26 cellular contexts compared by ENCODE assay signal in genomic region chr7:44256459-44256858, GRCh38. TPM values are rescaled to one million over a fixed set of nuclear protein-coding genes. Genes with fewer than 3 reads are reported as not detected.
DNase-seq lines count a peak whose midpoint lies in the region; ATAC-seq and TF ChIP-seq lines count a peak whose summit lies in the region.
"Had no signal": no experiment of that assay in that cellular context is flagged by ENCODE, and none has a peak within 500 bp of the region (broad histone marks: within the 10 kb centered on the region; RNA-seq: fewer than 3 reads in every experiment).

No MANE protein-coding gene starts in this region.

- in situ Hi-C loops in IMR-90 (cut with MboI; ENCODE audit: low sequenced_read_pairs), result no loop called here

- H3K9ac ChIP-seq in IMR-90 (ENCODE audit: low read depth, low read length), result no peak overlapping the region
- no peak overlapping the region for H3K9ac ChIP-seq in neuronal stem cell (ENCODE audit: low read depth, low read length, poor library complexity)

- H3K79me1 ChIP-seq in IMR-90 (ENCODE audit: low read depth in 1 of 2, low read length in 2 of 2), result no peaks in the 10 kb centered on the region
- no peaks in the 10 kb centered on the region for H3K79me1 ChIP-seq in neuronal stem cell (ENCODE audit: low read depth, low read length)

- no peak overlapping the region for H3K56ac ChIP-seq in IMR-90 (ENCODE audit: extremely low read depth, insufficient read depth, low read length)

- H3K9me3 ChIP-seq in IMR-90 (ENCODE audit: control insufficient read depth, insufficient read depth, low read length), result no peaks in the 10 kb centered on the region
- H3K9me3 ChIP-seq in neuronal stem cell (replicated peaks in 1 of 2; ENCODE audit: control insufficient read depth in 2 of 2, insufficient read depth in 1 of 2, low read depth in 1 of 2, low read length in 2 of 2), result no peaks in the 10 kb centered on the region
- H3K9me3 ChIP-seq: lower lobe of right lung, spleen, upper lobe of left lung had no signal

- H3K9me3 Mint-ChIP-seq in activated CD4-positive, alpha-beta T cell treated with anti-CD3 and anti-CD28 coated beads for 36 hours (ENCODE audit: low read depth), result no peaks in the 10 kb centered on the region
- peaks cover 5% of the 10 kb centered on the region for H3K9me3 Mint-ChIP-seq in mesothelial cell of epicardium

- CTCF ChIA-PET in activated CD4-positive, alpha-beta T cell treated with anti-CD3 and anti-CD28 coated beads for 36 hours (lab: Charles Lee), result no interaction called here
- CTCF ChIA-PET in IMR-90 (lab: Yijun Ruan, JAX), result no interaction called here

- dilution Hi-C loops in IMR-90 (cut with HindIII; ENCODE audit: low sequenced_read_pairs, unreplicated experiment), result no loop called here

- H2AK9ac ChIP-seq in IMR-90 (replicated peaks; ENCODE audit: low read depth, low read length, poor library complexity), result no peak overlapping the region

- no TSS peak for BruUV-seq in IMR-90 (replicated peaks; lab: Mats Ljungman, UMichigan)

- 89% methylated on average over 3 of the region's 5 CpGs; no CpG with 5 or more reads in 1 of the 2 experiments for WGBS in IMR-90 (ENCODE audit: extremely low coverage in 2 of 2, insufficient read length in 1 of 2), 2 experiments
- WGBS in neuronal stem cell (ENCODE audit: extremely low coverage in 2 of 2, insufficient read length in 2 of 2, insufficient replicate concordance in 1 of 2), 2 donors, result no CpG with 5 or more reads among the region's 5 CpGs

- TF ChIP-seq CTCF in IMR-90 (conservative IDR thresholded peaks at IDR 0.05; ENCODE audit: low read depth, low read length) (no peak), coronary artery (IDR thresholded peaks at IDR 0.05) (no peak), mesothelial cell of epicardium (IDR thresholded peaks at IDR 0.05; ENCODE audit: unreplicated experiment) (no peak)

- H2BK12ac ChIP-seq in neuronal stem cell (ENCODE audit: low read length), result peak overlapping the region; percentile 47

- H2BK15ac ChIP-seq in IMR-90 (ENCODE audit: low read depth, low read length), result 0 out of 3 replicates have a peak overlapping the region, but pooled peaks have one; percentile 6
- H2BK15ac ChIP-seq in neuronal stem cell (ENCODE audit: low read length), result no peak overlapping the region

- H2BK120ac ChIP-seq in IMR-90 (ENCODE audit: low read depth, low read length) (no peak overlapping the region), neuronal stem cell (ENCODE audit: low read depth, low read length) (no peak overlapping the region)

- no peaks in the 10 kb centered on the region for H3K36me3 Mint-ChIP-seq in activated CD4-positive, alpha-beta T cell treated with anti-CD3 and anti-CD28 coated beads for 36 hours (ENCODE audit: low read depth)
- H3K36me3 Mint-ChIP-seq in mesothelial cell of epicardium, result no peaks in the 10 kb centered on the region

- no peaks in the 10 kb centered on the region; the same call in 1 of the 2 replicates for H3K27me3 ChIP-seq in IMR-90 (ENCODE audit: control insufficient read depth, insufficient read depth, low read length)
- no peaks in the 10 kb centered on the region for H3K27me3 ChIP-seq in neuronal stem cell (ENCODE audit: control insufficient read depth in 3 of 3, insufficient read depth in 3 of 3, low read depth in 1 of 3, low read length in 3 of 3)
- H3K27me3 ChIP-seq: spleen, upper lobe of left lung had no signal

- no peak for TF ChIP-seq RAD21 in IMR-90 (IDR thresholded peaks at IDR 0.05; ENCODE audit: low read length)

- H3K4me1 Mint-ChIP-seq in activated CD4-positive, alpha-beta T cell treated with anti-CD3 and anti-CD28 coated beads for 36 hours, result peaks cover 46% of the 10 kb centered on the region
- H3K4me1 Mint-ChIP-seq in mesothelial cell of epicardium, result peaks cover 13% of the 10 kb centered on the region

- H2AFZ ChIP-seq in IMR-90 (replicated peaks; ENCODE audit: low read length, poor library complexity) (no peak overlapping the region), neuronal stem cell (ENCODE audit: low read length) (no peak overlapping the region)

- H3K4me2 ChIP-seq in IMR-90 (ENCODE audit: low read depth, low read length), result no peak overlapping the region
- no peak overlapping the region for H3K4me2 ChIP-seq in neuronal stem cell (ENCODE audit: insufficient read depth, low read length, poor library complexity, severe bottlenecking)

- no peak overlapping the region for H3K4me3 ChIP-seq in IMR-90 (ENCODE audit: insufficient read depth, low read depth, low read length)
- no peak overlapping the region for H3K4me3 ChIP-seq in coronary artery
- H3K4me3 ChIP-seq in neuronal stem cell (ENCODE audit: low read length in 2 of 2), result no peak overlapping the region
- H3K4me3 ChIP-seq: GM12878, lower lobe of right lung, spleen, upper lobe of left lung had no signal

- TF ChIP-seq POLR2A in IMR-90 (IDR thresholded peaks at IDR 0.05; ENCODE audit: low read depth, low read length), result no peak

- H2BK20ac ChIP-seq in IMR-90 (ENCODE audit: low read depth, low read length), result peak overlapping the region; percentile 67; the same call in 1 of the 2 replicates

- no peaks in the 10 kb centered on the region for H3K27me3 Mint-ChIP-seq in activated CD4-positive, alpha-beta T cell treated with anti-CD3 and anti-CD28 coated beads for 36 hours
- no peaks in the 10 kb centered on the region for H3K27me3 Mint-ChIP-seq in mesothelial cell of epicardium (ENCODE audit: low read depth)

- intact Hi-C loops in activated CD4-positive, alpha-beta T cell treated with anti-CD3 and anti-CD28 coated beads for 36 hours (cut with DNase I, micrococcal nuclease), result loop anchor here (5.0 kb wide), 2 partner anchors 174 to 234 kb away; partner anchors contain the start of gene POLM (in 1 of the 2)
- intact Hi-C loops in IMR-90 (cut with micrococcal nuclease), result no loop called here

- H3K4ac ChIP-seq in IMR-90 (ENCODE audit: low read depth, low read length), result no peak overlapping the region
- no peak overlapping the region for H3K4ac ChIP-seq in neuronal stem cell (ENCODE audit: low read length)

- H3K36me3 ChIP-seq in IMR-90 (ENCODE audit: control insufficient read depth, insufficient read depth, low read length) (no peaks in the 10 kb centered on the region), neuronal stem cell (replicated peaks in 1 of 2; ENCODE audit: control insufficient read depth in 2 of 2, insufficient read depth in 2 of 2, low read length in 2 of 2) (no peaks in the 10 kb centered on the region)
- H3K36me3 ChIP-seq: lower lobe of right lung, spleen, upper lobe of left lung had no signal

- peak overlapping the region; percentile 91; the same call in 1 of the 2 replicates for H2AK5ac ChIP-seq in IMR-90 (ENCODE audit: low read depth, low read length)
- H2AK5ac ChIP-seq in neuronal stem cell (ENCODE audit: low read depth, low read length), result no peak overlapping the region

- H3K27ac Mint-ChIP-seq in activated CD4-positive, alpha-beta T cell treated with anti-CD3 and anti-CD28 coated beads for 36 hours, result peak overlapping the region; percentile 58
- no peak overlapping the region for H3K27ac Mint-ChIP-seq in mesothelial cell of epicardium

- H3K4me1 ChIP-seq in IMR-90 (ENCODE audit: control insufficient read depth, insufficient read depth, low read length) (peaks cover 25% of the 10 kb centered on the region), neuronal stem cell (ENCODE audit: control insufficient read depth in 2 of 2, insufficient read depth in 1 of 2, low read depth in 1 of 2, low read length in 2 of 2) (peaks cover 11 to 17% of the 10 kb centered on the region in 2 donors)

- H3K27ac ChIP-seq in IMR-90 (ENCODE audit: insufficient read depth, low read length) (no peak overlapping the region), coronary artery (peak overlapping the region; percentile 55 to 88), neuronal stem cell (replicated peaks; ENCODE audit: low read length) (no peak overlapping the region)

- no peak overlapping the region for H3K14ac ChIP-seq in IMR-90 (replicated peaks; ENCODE audit: low read depth, low read length)
- H3K14ac ChIP-seq in neuronal stem cell (ENCODE audit: low read length), result no peak overlapping the region

- H4K20me1 ChIP-seq in IMR-90 (ENCODE audit: insufficient read depth, low read length), result peaks cover 6% of the 10 kb centered on the region

- H4K5ac ChIP-seq in IMR-90 (ENCODE audit: low read depth, low read length), result no peak overlapping the region

- H3K18ac ChIP-seq in IMR-90 (ENCODE audit: low read depth, low read length) (no peak overlapping the region), neuronal stem cell (ENCODE audit: low read length) (peak overlapping the region; percentile 14)

- POLR2A ChIA-PET in activated CD4-positive, alpha-beta T cell treated with anti-CD3 and anti-CD28 coated beads for 36 hours (lab: Charles Lee), result no interaction called here
- POLR2A ChIA-PET in IMR-90 (lab: Charles Lee; ENCODE audit: unreplicated experiment), result no interaction called here

- H3K4me3 Mint-ChIP-seq in activated CD4-positive, alpha-beta T cell treated with anti-CD3 and anti-CD28 coated beads for 36 hours, result no peak overlapping the region
- no peak overlapping the region for H3K4me3 Mint-ChIP-seq in mesothelial cell of epicardium

- no peak overlapping the region for H3K23ac ChIP-seq in IMR-90 (ENCODE audit: low read depth, low read length)
- H3K23ac ChIP-seq in neuronal stem cell (ENCODE audit: low read depth, low read length, poor library complexity), result peak overlapping the region; percentile 8

- H2BK5ac ChIP-seq in IMR-90 (ENCODE audit: low read depth, low read length, poor library complexity, severe bottlenecking) (no peak overlapping the region), neuronal stem cell (ENCODE audit: low read length) (no peak overlapping the region)

- ATAC-seq in activated CD4-positive, alpha-beta T cell treated with anti-CD3 and anti-CD28 coated beads for 36 hours, result no peak
- no peak for ATAC-seq in IMR-90 (ENCODE audit: low read depth)
- no peak for ATAC-seq in GM18873 (IDR thresholded peaks at IDR 0.05; ENCODE audit: low FRiP score, unreplicated experiment)
- ATAC-seq: esophagus mucosa, GM12878, lower lobe of right lung, PC-3 had no signal

- no peak for DNase-seq in activated CD4-positive, alpha-beta T cell treated with anti-CD3 and anti-CD28 coated beads for 36 hours
- DNase-seq in activated CD4-positive, alpha-beta T cell treated with anti-CD3 and anti-CD28 coated beads, Interleukin-2, amount 50 U/mL, for 4 hours, result no peak
- DNase-seq in IMR-90, result no peak
- no peak for DNase-seq in coronary artery (ENCODE audit: low spot score)
- no peak for DNase-seq in neuronal stem cell (ENCODE audit: low spot score)
- no peak for DNase-seq in mesothelial cell of epicardium (ENCODE audit: low spot score in 2 of 2, unreplicated experiment in 2 of 2)
- DNase-seq in NCI-H187 treated with DMSO at 0.1 percent for 48 hours (lab: John Stamatoyannopoulos, UW), result no peak
- DNase-seq: activated CD4-positive, alpha-beta T cell treated with anti-CD3 and anti-CD28 coated beads for 48 hours; COR-L47; DMS79 treated with DMSO at 0.1 percent for 48 hours; effector memory CD4-positive, alpha-beta T cell; foreskin melanocyte; hypothalamus; Karpas-422; lower lobe of right lung; NCI-H1694; NCI-H2227 treated with DMSO at 0.1 percent for 48 hours; occipital lobe; PC-3; SIG-M5; spleen; stimulated activated CD4-positive, alpha-beta T cell treated with anti-CD3 and anti-CD28 coated beads, Interleukin-4, amount 100 ng/mL, for 1 hour had no signal

- peaks cover 28% of the 10 kb centered on the region for H3K9me1 ChIP-seq in IMR-90 (ENCODE audit: insufficient read depth, low read length)

- H4K8ac ChIP-seq in IMR-90 (ENCODE audit: low read depth in 2 of 2, low read length in 2 of 2), result no peak overlapping the region
- H4K8ac ChIP-seq in neuronal stem cell (ENCODE audit: low read depth, low read length), result no peak overlapping the region

- H4K91ac ChIP-seq in IMR-90 (ENCODE audit: insufficient read depth, low read depth, low read length), result no peak overlapping the region
- no peak overlapping the region for H4K91ac ChIP-seq in neuronal stem cell (ENCODE audit: low read depth, low read length, poor library complexity)

RNA-seq across cellular contexts. Expression of gene YKT6, which starts 55.7 kb away (rescaled TPM):
- total RNA-seq in activated CD4-positive, alpha-beta T cell treated with anti-CD3 and anti-CD28 coated beads for 36 hours, result 10 to 100 TPM; 51.0 to 51.3 TPM
- total RNA-seq in IMR-90 (2012; rRNA removed) (98.6 and 120 TPM in 2 replicates), mesothelial cell of epicardium (80.6 to 85.0 TPM (median 83.7 TPM) in 3 replicates)
- polyA plus RNA-seq in IMR-90 (2012; rRNA removed), result 110 and 115 TPM in 2 replicates
- polyA plus RNA-seq in IMR-90 (2012; cell fraction: cytosol; rRNA removed), result 108 and 137 TPM in 2 replicates
- polyA plus RNA-seq in IMR-90 (2012; cell fraction: nucleus; rRNA removed; ENCODE audit: low replicate concordance), result 79.7 and 108 TPM in 2 replicates
- 71.1 TPM for polyA plus RNA-seq in neuronal stem cell (2013, experiment 1 of 2)
- polyA plus RNA-seq in neuronal stem cell (2013, experiment 2 of 2), result 69.2 TPM

Comparison
In these comparisons a context has a peak if more than half of its experiments do, and no peak if none do; other contexts are left out.
1. H3K27ac ChIP-seq: peak in coronary artery (2 of 2); none in IMR-90 (single experiment) and neuronal stem cell (single experiment).